17 cellular contexts compared by ENCODE assay signal in the genomic region with DNA sequence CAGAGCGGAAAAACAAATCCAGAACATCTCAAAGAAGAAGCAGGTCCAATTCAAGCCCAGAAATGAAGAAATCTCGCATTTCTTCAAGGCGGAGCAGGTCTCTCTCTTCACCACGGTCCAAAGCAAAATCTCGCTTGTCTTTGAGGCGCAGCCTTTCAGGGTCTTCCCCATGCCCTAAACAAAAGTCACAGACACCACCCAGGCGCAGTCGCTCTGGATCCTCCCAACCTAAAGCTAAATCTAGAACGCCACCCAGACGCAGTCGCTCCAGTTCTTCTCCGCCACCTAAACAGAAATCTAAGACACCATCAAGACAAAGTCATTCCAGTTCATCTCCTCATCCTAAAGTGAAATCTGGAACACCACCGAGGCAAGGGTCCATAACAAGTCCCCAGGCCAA. TPM values are rescaled to one million over a fixed set of nuclear protein-coding genes. Genes with fewer than 3 reads are reported as not detected.
"Had no signal": no experiment of that assay in that cellular context is flagged by ENCODE, and none has a peak within 500 bp of the region (broad histone marks: within the 10 kb centered on the region; RNA-seq: fewer than 3 reads in every experiment).

No MANE protein-coding gene starts in this region.

- H3K9me3 ChIP-seq: pancreas, uterus had no signal

- H3K27ac ChIP-seq: pancreas, uterus had no signal

- H3K27me3 ChIP-seq: pancreas, uterus had no signal

- H3K36me3 ChIP-seq: uterus had no signal

- H3K27me3 Mint-ChIP-seq: activated CD8-positive, alpha-beta T cell treated with anti-CD3 and anti-CD28 coated beads for 36 hours had no signal

- DNase-seq: activated CD4-positive, CD25-positive, alpha-beta regulatory T cell treated with anti-CD3 and anti-CD28 coated beads, Interleukin-2, amount 50 U/mL, for 72 hours; activated CD8-positive, alpha-beta memory T cell treated with anti-CD3 and anti-CD28 coated beads, Interleukin-2, amount 50 U/mL, for 4 hours; activated CD8-positive, alpha-beta T cell treated with anti-CD3 and anti-CD28 coated beads for 36 hours; activated effector memory CD4-positive, alpha-beta T cell treated with anti-CD3 and anti-CD28 coated beads, Interleukin-2, amount 50 U/mL, for 16 hours; anterior cingulate cortex; mesendoderm; stimulated activated CD4-positive, alpha-beta T cell treated with anti-CD3 and anti-CD28 coated beads, Interleukin-4, amount 100 ng/mL, for 4 hours; uterus had no signal

- H3K4me1 ChIP-seq: pancreas, uterus had no signal

- H3K4me3 ChIP-seq: pancreas, uterus had no signal

- H3K4me3 Mint-ChIP-seq: activated CD8-positive, alpha-beta T cell treated with anti-CD3 and anti-CD28 coated beads for 36 hours; T-helper 2 cell treated with Interferon-gamma antibody and Interleukin-4, amounts not matched to agents 5 μg/mL and 100 μg/mL, for 36 hours had no signal

- H3K9me3 Mint-ChIP-seq: activated CD8-positive, alpha-beta T cell treated with anti-CD3 and anti-CD28 coated beads for 36 hours; activated naive CD4-positive, alpha-beta T cell treated with anti-CD3 and anti-CD28 coated beads, Interleukin-2, amount 50 U/mL, for 72 hours; T-helper 2 cell treated with Interferon-gamma antibody and Interleukin-4, amounts not matched to agents 5 μg/mL and 100 μg/mL, for 36 hours had no signal

- H3K27ac Mint-ChIP-seq: activated CD8-positive, alpha-beta T cell treated with anti-CD3 and anti-CD28 coated beads for 36 hours; T-helper 2 cell treated with Interferon-gamma antibody and Interleukin-4, amounts not matched to agents 5 μg/mL and 100 μg/mL, for 36 hours had no signal

- ATAC-seq: activated CD8-positive, alpha-beta T cell treated with anti-CD3 and anti-CD28 coated beads for 36 hours; activated naive CD4-positive, alpha-beta T cell treated with anti-CD3 and anti-CD28 coated beads, Interleukin-2, amount 50 U/mL, for 72 hours; esophagus mucosa had no signal

RNA-seq across cellular contexts. Expression of gene PRSS33, which starts 24.6 kb away (rescaled TPM):
- total RNA-seq: activated naive CD4-positive, alpha-beta T cell treated with anti-CD3 and anti-CD28 coated beads, Interleukin-2, amount 50 U/mL, for 72 hours; chondrocyte; dermis microvascular lymphatic vessel endothelial cell; esophagus mucosa; pancreas; renal cortical epithelial cell; skeletal muscle tissue had no signal

RNA-seq across cellular contexts. Expression of gene PRSS41, which starts 35.6 kb away (rescaled TPM):
- total RNA-seq: activated CD8-positive, alpha-beta T cell treated with anti-CD3 and anti-CD28 coated beads for 36 hours; activated naive CD4-positive, alpha-beta T cell treated with anti-CD3 and anti-CD28 coated beads, Interleukin-2, amount 50 U/mL, for 72 hours; chondrocyte; dermis microvascular lymphatic vessel endothelial cell; esophagus mucosa; pancreas; renal cortical epithelial cell; skeletal muscle tissue; uterus had no signal
- polyA plus RNA-seq: pancreas, thymus had no signal

RNA-seq across cellular contexts. Expression of gene PRSS27, which starts 42.7 kb away (rescaled TPM):
- total RNA-seq: skeletal muscle tissue had no signal
